ENCODE assay signal across 21 cellular contexts in the genomic region with DNA sequence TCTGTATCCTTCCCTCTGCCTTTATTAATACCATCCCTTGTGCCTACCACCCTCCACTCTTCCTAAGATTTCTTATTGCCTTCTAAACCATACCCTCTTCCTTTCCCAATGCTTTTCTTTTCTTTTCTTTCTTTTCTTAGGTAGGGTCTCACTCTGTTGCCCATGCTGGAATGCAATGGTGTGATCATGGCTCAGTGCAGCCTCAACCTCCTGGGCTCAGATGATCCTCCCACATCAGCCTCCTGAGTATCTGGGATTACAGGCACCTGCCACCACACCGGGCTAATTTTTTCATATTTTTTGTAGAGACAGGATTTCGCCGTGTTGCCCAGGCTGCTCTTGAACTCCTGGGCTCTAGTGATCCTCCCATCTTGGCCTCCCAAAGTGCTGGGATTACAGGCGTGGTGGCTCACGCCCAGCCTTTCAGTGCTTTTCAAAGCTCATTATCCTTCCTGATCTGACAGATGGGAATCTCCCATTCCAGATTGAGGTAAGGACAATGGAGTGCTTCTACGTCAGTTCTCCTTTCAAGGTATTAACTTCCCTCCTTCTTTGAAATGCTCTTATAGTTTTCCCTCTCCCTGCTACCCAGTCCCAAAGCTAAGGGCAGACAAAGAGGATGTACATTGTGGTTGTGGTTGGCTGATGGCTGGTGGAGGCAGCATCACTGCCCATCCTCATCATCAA. TPM values are rescaled to one million over a fixed set of nuclear protein-coding genes. Genes with fewer than 3 reads are reported as not detected.
A peak's percentile ranks its signal among the peaks of the same experiment; 100 is the strongest.
DNase-seq lines count a peak whose midpoint lies in the region; ATAC-seq, FAIRE-seq and TF ChIP-seq lines count a peak whose summit lies in the region.
"Had no signal": no experiment of that assay in that cellular context is flagged by ENCODE, and none has a peak within 500 bp of the region (broad histone marks: within the 10 kb centered on the region; RNA-seq: fewer than 3 reads in every experiment).

No MANE protein-coding gene starts in this region.

- in situ Hi-C loops in K562 (cut with MboI) = no loop called here

- H3K4me1 ChIP-seq in K562 (replicated peaks in 1 of 2; ENCODE audit: control insufficient read depth in 2 of 2, insufficient read depth in 2 of 2, low read length in 2 of 2) (no peaks in the 10 kb centered on the region), mesenchymal stem cell (ENCODE audit: control insufficient read depth, insufficient read depth, low read depth, low read length) (peaks cover 9% of the 10 kb centered on the region)

- H3K27me3 Mint-ChIP-seq in activated CD8-positive, alpha-beta T cell treated with anti-CD3 and anti-CD28 coated beads, Interleukin-2, amount 10 ng/mL, durations not matched to agents 7 days and 5 days (ENCODE audit: low read depth) = no peaks in the 10 kb centered on the region
- H3K27me3 Mint-ChIP-seq in activated CD8-positive, alpha-beta T cell treated with anti-CD3 and anti-CD28 coated beads for 36 hours = peaks cover 4% of the 10 kb centered on the region
- H3K27me3 Mint-ChIP-seq in type B pancreatic cell = no peaks in the 10 kb centered on the region
- H3K27me3 Mint-ChIP-seq: activated B cell treated with CpG ODN at 0.5 μM for 24 hours; CD4-positive, CD25-positive, alpha-beta regulatory T cell had no signal

- peaks cover 11% of the 10 kb centered on the region; the same call in 1 of the 2 replicates for H4K20me1 ChIP-seq in K562 (replicated peaks; ENCODE audit: control insufficient read depth, insufficient read depth, low read length)

- no peak overlapping the region for H4K8ac ChIP-seq in mesenchymal stem cell (ENCODE audit: low read length)

- TF ChIP-seq POLR2A in K562 (conservative IDR thresholded peaks at IDR 0.05) = no peak

- no peak for ATAC-seq in activated CD8-positive, alpha-beta T cell treated with anti-CD3 and anti-CD28 coated beads, Interleukin-2, amount 10 ng/mL, durations not matched to agents 7 days and 5 days
- no peak for ATAC-seq in activated CD8-positive, alpha-beta T cell treated with anti-CD3 and anti-CD28 coated beads for 36 hours
- no peak; the same call in 2 of the 3 replicates for ATAC-seq in K562
- ATAC-seq in HG02981 (IDR thresholded peaks at IDR 0.05; ENCODE audit: unreplicated experiment) = no peak
- no peak for ATAC-seq in GM21447 (IDR thresholded peaks at IDR 0.05; ENCODE audit: unreplicated experiment)
- ATAC-seq: foreskin keratinocyte; GM23338; left ventricle myocardium superior; naive thymus-derived CD8-positive, alpha-beta T cell had no signal

- H3K27me3 ChIP-seq in K562 (ENCODE audit: control insufficient read depth in 2 of 2, insufficient read depth in 2 of 2, low read length in 2 of 2) (no peaks in the 10 kb centered on the region), mesenchymal stem cell (ENCODE audit: control insufficient read depth in 1 of 2, insufficient read depth in 1 of 2, low read length in 2 of 2) (no peaks in the 10 kb centered on the region)
- H3K27me3 ChIP-seq: foreskin keratinocyte, thyroid gland had no signal

- no peaks in the 10 kb centered on the region for H3K9me1 ChIP-seq in K562 (ENCODE audit: control insufficient read depth, insufficient read depth, low read length)

- no peak overlapping the region for H2AK5ac ChIP-seq in mesenchymal stem cell (ENCODE audit: low read length, severe bottlenecking)

- H3K36me3 Mint-ChIP-seq in activated CD8-positive, alpha-beta T cell treated with anti-CD3 and anti-CD28 coated beads, Interleukin-2, amount 10 ng/mL, durations not matched to agents 7 days and 5 days (ENCODE audit: low read depth) = peaks cover 61% of the 10 kb centered on the region
- H3K36me3 Mint-ChIP-seq in activated CD8-positive, alpha-beta T cell treated with anti-CD3 and anti-CD28 coated beads for 36 hours (ENCODE audit: low read depth) = peaks cover 7% of the 10 kb centered on the region
- H3K36me3 Mint-ChIP-seq in type B pancreatic cell = peaks cover 52% of the 10 kb centered on the region

- H3K4me3 Mint-ChIP-seq in activated CD8-positive, alpha-beta T cell treated with anti-CD3 and anti-CD28 coated beads, Interleukin-2, amount 10 ng/mL, durations not matched to agents 7 days and 5 days = no peak overlapping the region
- no peak overlapping the region for H3K4me3 Mint-ChIP-seq in activated CD8-positive, alpha-beta T cell treated with anti-CD3 and anti-CD28 coated beads for 36 hours
- H3K4me3 Mint-ChIP-seq in type B pancreatic cell = no peak overlapping the region
- H3K4me3 Mint-ChIP-seq: activated B cell treated with CpG ODN at 0.5 μM for 24 hours; CD4-positive, CD25-positive, alpha-beta regulatory T cell; GM23338; naive thymus-derived CD8-positive, alpha-beta T cell had no signal

- FAIRE-seq in K562 (lab: Jason Lieb, UNC) = no peak
- FAIRE-seq: A204.1 had no signal

- no peak overlapping the region for H2BK120ac ChIP-seq in mesenchymal stem cell (ENCODE audit: low read depth, low read length)

- no TSS peak for BruUV-seq in K562 (replicated peaks; lab: Mats Ljungman, UMichigan)

- H3K9me3 Mint-ChIP-seq in activated CD8-positive, alpha-beta T cell treated with anti-CD3 and anti-CD28 coated beads, Interleukin-2, amount 10 ng/mL, durations not matched to agents 7 days and 5 days (ENCODE audit: insufficient read depth) = no peaks in the 10 kb centered on the region
- H3K9me3 Mint-ChIP-seq in activated CD8-positive, alpha-beta T cell treated with anti-CD3 and anti-CD28 coated beads for 36 hours = no peaks in the 10 kb centered on the region
- H3K9me3 Mint-ChIP-seq in type B pancreatic cell = peaks cover 6% of the 10 kb centered on the region
- H3K9me3 Mint-ChIP-seq: activated B cell treated with CpG ODN at 0.5 μM for 24 hours; CD4-positive, CD25-positive, alpha-beta regulatory T cell; GM23338; naive thymus-derived CD8-positive, alpha-beta T cell had no signal

- H3K4me3 ChIP-seq in K562 (no peak overlapping the region), mesenchymal stem cell (ENCODE audit: insufficient read depth in 1 of 2, low read depth in 1 of 2, low read length in 2 of 2) (no peak overlapping the region)
- H3K4me3 ChIP-seq: GM23338, thyroid gland had no signal

- no peaks in the 10 kb centered on the region for H3K9me3 ChIP-seq in K562 (replicated peaks; ENCODE audit: control insufficient read depth, insufficient read depth, low read depth, low read length)
- H3K9me3 ChIP-seq in mesenchymal stem cell (ENCODE audit: control insufficient read depth, low read length) = no peaks in the 10 kb centered on the region
- H3K9me3 ChIP-seq: thyroid gland had no signal

- no peak for TF ChIP-seq CTCF in activated CD8-positive, alpha-beta T cell treated with anti-CD3 and anti-CD28 coated beads for 36 hours (IDR thresholded peaks at IDR 0.05)
- TF ChIP-seq CTCF in K562 (IDR thresholded peaks at IDR 0.05 in 2 of 3, conservative IDR thresholded peaks at IDR 0.05 in 1 of 3; ENCODE audit: insufficient read depth in 2 of 3, low read depth in 1 of 3, low read length in 3 of 3) (no peak), type B pancreatic cell (conservative IDR thresholded peaks at IDR 0.05) (no peak)

- peaks cover 20% of the 10 kb centered on the region for H3K79me2 ChIP-seq in K562 (ENCODE audit: control insufficient read depth, insufficient read depth, low read length)

- H3K14ac ChIP-seq in mesenchymal stem cell (ENCODE audit: low read length in 2 of 2) = no peak overlapping the region

- TF ChIP-seq RAD21 in K562 (CRISPR knock-in tag; conservative IDR thresholded peaks at IDR 0.05 in 1 of 2, IDR thresholded peaks at IDR 0.05 in 1 of 2) = no peak

- no peak overlapping the region for H2BK5ac ChIP-seq in mesenchymal stem cell (ENCODE audit: low read depth, low read length, poor library complexity, severe bottlenecking)

- H2BK15ac ChIP-seq in mesenchymal stem cell (ENCODE audit: low read depth, poor library complexity, severe bottlenecking) = no peak overlapping the region

- no peak overlapping the region for H2BK12ac ChIP-seq in mesenchymal stem cell (ENCODE audit: low read length in 2 of 2)

- H3K36me3 ChIP-seq in K562 (ENCODE audit: control insufficient read depth, insufficient read depth, low read length) = peaks cover 70% of the 10 kb centered on the region
- peaks cover 22 to 86% of the 10 kb centered on the region in 2 experiments for H3K36me3 ChIP-seq in mesenchymal stem cell (ENCODE audit: control insufficient read depth in 1 of 2, insufficient read depth in 2 of 2, low read depth in 1 of 2, low read length in 2 of 2)

- H3K27ac ChIP-seq in K562 (ENCODE audit: extremely low read depth, low read depth, low read length) (no peak overlapping the region), mesenchymal stem cell (ENCODE audit: low read length, poor library complexity, severe bottlenecking) (peak overlapping the region; percentile 58)
- H3K27ac ChIP-seq: foreskin keratinocyte had no signal

- no peak overlapping the region for H3K4me2 ChIP-seq in K562 (ENCODE audit: insufficient read depth, low read length)
- H3K4me2 ChIP-seq in mesenchymal stem cell (ENCODE audit: low read length, poor library complexity, severe bottlenecking) = no peak overlapping the region
- H3K4me2 ChIP-seq: GM23338 had no signal

- H3K79me1 ChIP-seq in mesenchymal stem cell (replicated peaks; ENCODE audit: low read length, poor library complexity, severe bottlenecking) = no peaks in the 10 kb centered on the region

- H2AFZ ChIP-seq in K562 (ENCODE audit: low read depth, low read length) (no peak overlapping the region), mesenchymal stem cell (ENCODE audit: low read depth, low read length) (no peak overlapping the region)
- H2AFZ ChIP-seq: GM23338 had no signal

- peaks cover 20% of the 10 kb centered on the region for H3K4me1 Mint-ChIP-seq in activated CD8-positive, alpha-beta T cell treated with anti-CD3 and anti-CD28 coated beads, Interleukin-2, amount 10 ng/mL, durations not matched to agents 7 days and 5 days (ENCODE audit: low read depth)
- H3K4me1 Mint-ChIP-seq in activated CD8-positive, alpha-beta T cell treated with anti-CD3 and anti-CD28 coated beads for 36 hours (ENCODE audit: low read depth) = peaks cover 4% of the 10 kb centered on the region
- peaks cover 30% of the 10 kb centered on the region for H3K4me1 Mint-ChIP-seq in type B pancreatic cell (ENCODE audit: unreplicated experiment)
- H3K4me1 Mint-ChIP-seq: activated B cell treated with CpG ODN at 0.5 μM for 24 hours, GM23338 had no signal

- 91% methylated on average over 6 of the region's 6 CpGs for WGBS in K562 (ENCODE audit: insufficient coverage, low coverage, missing lambda C conversion rate)
- 97% methylated on average over 6 of the region's 6 CpGs for WGBS in mesenchymal stem cell

- no peak overlapping the region for H4K91ac ChIP-seq in mesenchymal stem cell (ENCODE audit: low read length)

- no peak for TF ChIP-seq EP300 in K562 (IDR thresholded peaks at IDR 0.05; ENCODE audit: low read length)

- POLR2A ChIA-PET in activated CD8-positive, alpha-beta T cell treated with anti-CD3 and anti-CD28 coated beads, Interleukin-2, amount 10 ng/mL, durations not matched to agents 7 days and 5 days (lab: Charles Lee) = no interaction called here
- POLR2A ChIA-PET in activated CD8-positive, alpha-beta T cell treated with anti-CD3 and anti-CD28 coated beads for 36 hours (lab: Charles Lee) = no interaction called here
- POLR2A ChIA-PET in K562 (lab: Yijun Ruan, JAX) = interaction anchor here (0.7 to 4.5 kb wide), 4 partner anchors 8 to 21 kb away, joined by 3 to 38 read pairs (median 4); no protein-coding TSS in a partner anchor

- H3K23ac ChIP-seq in mesenchymal stem cell (ENCODE audit: low read length in 2 of 2) = no peak overlapping the region

- intact Hi-C loops in activated CD8-positive, alpha-beta T cell treated with anti-CD3 and anti-CD28 coated beads for 36 hours (cut with micrococcal nuclease) = no loop called here
- intact Hi-C loops in K562 (cut with micrococcal nuclease) = no loop called here

- no peak overlapping the region for H3K9ac ChIP-seq in K562 (ENCODE audit: insufficient read depth in 1 of 2, low read depth in 2 of 2, low read length in 2 of 2)
- H3K9ac ChIP-seq in mesenchymal stem cell (ENCODE audit: low read length) = peak overlapping the region; percentile 82

- H3K18ac ChIP-seq in mesenchymal stem cell (ENCODE audit: low read depth in 1 of 2, low read length in 2 of 2) = no peak overlapping the region

- H3K27ac Mint-ChIP-seq in activated CD8-positive, alpha-beta T cell treated with anti-CD3 and anti-CD28 coated beads, Interleukin-2, amount 10 ng/mL, durations not matched to agents 7 days and 5 days = peak overlapping the region; percentile 41
- H3K27ac Mint-ChIP-seq in activated CD8-positive, alpha-beta T cell treated with anti-CD3 and anti-CD28 coated beads for 36 hours = no peak overlapping the region
- peak overlapping the region; percentile 75 for H3K27ac Mint-ChIP-seq in type B pancreatic cell
- H3K27ac Mint-ChIP-seq: activated B cell treated with CpG ODN at 0.5 μM for 24 hours; CD4-positive, CD25-positive, alpha-beta regulatory T cell; GM23338 had no signal

- CTCF ChIA-PET in activated CD8-positive, alpha-beta T cell treated with anti-CD3 and anti-CD28 coated beads, Interleukin-2, amount 10 ng/mL, durations not matched to agents 7 days and 5 days (lab: Charles Lee) = interaction anchor here (1.6 kb wide), 1 partner anchor 138 kb away, joined by 5 read pairs; no protein-coding TSS in a partner anchor
- CTCF ChIA-PET in activated CD8-positive, alpha-beta T cell treated with anti-CD3 and anti-CD28 coated beads for 36 hours (lab: Charles Lee) = no interaction called here
- CTCF ChIA-PET in K562 (lab: Yijun Ruan, JAX; ENCODE audit: low intra/inter-chr PET ratio) = no interaction called here

- DNase-seq in activated CD8-positive, alpha-beta T cell treated with anti-CD3 and anti-CD28 coated beads, Interleukin-2, amount 10 ng/mL, durations not matched to agents 7 days and 5 days = no peak
- no peak for DNase-seq in activated CD8-positive, alpha-beta T cell treated with anti-CD3 and anti-CD28 coated beads for 36 hours
- DNase-seq in K562 (ENCODE audit: extremely low read depth in 1 of 4, low spot score in 3 of 4) (no peak), mesenchymal stem cell (no peak), type B pancreatic cell (ENCODE audit: extremely low spot score, unreplicated experiment) (no peak)
- DNase-seq in stimulated activated CD4-positive, alpha-beta T cell treated with anti-CD3 and anti-CD28 coated beads, Interleukin-15, amount 100 ng/mL, for 24 hours = no peak
- DNase-seq: activated B cell treated with CpG ODN at 0.5 μM for 24 hours; activated CD8-positive, alpha-beta memory T cell treated with anti-CD3 and anti-CD28 coated beads, Interleukin-2, amount 50 U/mL, for 4 hours; activated naive CD4-positive, alpha-beta T cell treated with anti-CD3 and anti-CD28 coated beads, Interleukin-2, amount 50 U/mL, for 16 hours; CD4-positive, CD25-positive, alpha-beta regulatory T cell; effector CD8-positive, alpha-beta T cell; foreskin keratinocyte; left ventricle myocardium superior; naive thymus-derived CD8-positive, alpha-beta T cell; NCI-H1694 treated with DMSO at 0.1 percent for 48 hours; NCI-H446; thyroid gland had no signal

- H3K4ac ChIP-seq in mesenchymal stem cell (ENCODE audit: low read depth in 1 of 2, low read length in 2 of 2) = peak overlapping the region in 1 of 2 experiments; percentile 57

RNA-seq across cellular contexts. Expression of a gene that starts 14.6 kb away (rescaled TPM):
- 100 to 1,000 TPM; 368 to 375 TPM for total RNA-seq in activated CD8-positive, alpha-beta T cell treated with anti-CD3 and anti-CD28 coated beads, Interleukin-2, amount 10 ng/mL, durations not matched to agents 7 days and 5 days
- total RNA-seq in activated CD8-positive, alpha-beta T cell treated with anti-CD3 and anti-CD28 coated beads for 36 hours = 10 to 100 TPM; 57.9 to 60.2 TPM
- total RNA-seq in K562 (2011; cell fraction: chromatin; rRNA removed; ENCODE audit: low replicate concordance) = 164 and 212 TPM in 2 replicates
- total RNA-seq in K562 (2011; cell fraction: nucleolus; rRNA removed) = 137 and 142 TPM in 2 replicates
- 205 and 289 TPM in 2 replicates for total RNA-seq in K562 (2011; cell fraction: nucleoplasm; rRNA removed)
- 348 and 357 TPM in 2 replicates for total RNA-seq in K562 (2014; rRNA removed)
- 452 and 478 TPM in 2 replicates for total RNA-seq in K562 (2014; rRNA removed; fragmentation: Illumina TruSeq; extraction: Trizol)
- total RNA-seq in K562 (2015; rRNA removed; fragmentation: Illumina TruSeq; extraction: Trizol) = 361 and 377 TPM in 2 replicates
- total RNA-seq in K562 (2021) = 298 and 301 TPM in 2 replicates
- polyA plus RNA-seq in K562 (2011; rRNA removed) = 505 and 549 TPM in 2 replicates
- 382 and 535 TPM in 2 replicates for polyA plus RNA-seq in K562 (2011; cell fraction: cytosol; rRNA removed)
- 156 and 264 TPM in 2 replicates for polyA plus RNA-seq in K562 (2011; cell fraction: nucleus; rRNA removed)
- polyA plus RNA-seq in K562 (2012) = 225 and 402 TPM in 2 replicates
- 545 and 579 TPM in 2 replicates for polyA plus RNA-seq in K562 (2014; fragmentation: Illumina TruSeq; extraction: Trizol)
- polyA plus RNA-seq in K562 (2014; fragmentation: Nextera tagmentation; extraction: Ambion mirVana) = 1,000 to 10,000 TPM in 1 of 2 experiments, 100 to 1,000 TPM in 1; 826 to 1,102 TPM
- 451 and 471 TPM in 2 replicates for polyA plus RNA-seq in K562 (2014; rRNA removed)
- 663 and 682 TPM in 2 replicates for polyA minus RNA-seq in K562 (2011; rRNA and poly(A)+ RNA removed)
- polyA minus RNA-seq in K562 (2011; cell fraction: cytosol; rRNA and poly(A)+ RNA removed) = 189 and 192 TPM in 2 replicates
- polyA minus RNA-seq in K562 (2011; cell fraction: nucleus; rRNA and poly(A)+ RNA removed) = 71.9 and 132 TPM in 2 replicates
- polyA plus RNA-seq in mesenchymal stem cell (2013, experiment 1 of 2) = 2,051 TPM
- polyA plus RNA-seq in mesenchymal stem cell (2013, experiment 2 of 2) = 2,053 TPM
- total RNA-seq in type B pancreatic cell (ENCODE audit: low replicate concordance) = 493 and 1,531 TPM in 2 replicates
